ENCODE assay signal across 16 cellular contexts in genomic region chr2:160736629-160737028, GRCh38.
DNase-seq lines count a peak whose midpoint lies in the region; ATAC-seq and TF ChIP-seq lines count a peak whose summit lies in the region.
"Had no signal": no experiment of that assay in that cellular context is flagged by ENCODE, and none has a peak within 500 bp of the region (broad histone marks: within the 10 kb centered on the region; RNA-seq: fewer than 3 reads in every experiment).

No MANE protein-coding gene starts in this region.

- no peak for TF ChIP-seq POLR2A in tibial nerve (IDR thresholded peaks at IDR 0.05)

- intact Hi-C loops in CD4-positive, alpha-beta memory T cell (cut with micrococcal nuclease), result no loop called here

- H3K27ac ChIP-seq in mesodermal cell (ENCODE audit: low read depth, low read length, severe bottlenecking) (peak overlapping the region; percentile 68), tibial nerve (no peak overlapping the region)
- no peak overlapping the region for H3K27ac ChIP-seq in CD4-positive, alpha-beta memory T cell (ENCODE audit: low read depth, low read length)
- H3K27ac ChIP-seq: esophagus muscularis mucosa, KMS-11 had no signal

- DNase-seq in AG08395 (ENCODE audit: low spot score) (peak; percentile 48), NCI-H226 (peak; percentile 40), dermis blood vessel endothelial cell (peak; percentile 58), tibial nerve (ENCODE audit: low spot score in 2 of 2) (no peak)
- DNase-seq in CD4-positive, alpha-beta memory T cell, result no peak
- DNase-seq in stimulated activated naive CD8-positive, alpha-beta T cell treated with anti-CD3 and anti-CD28 coated beads, Interleukin-15, amount 100 ng/mL, for 72 hours, result no peak
- DNase-seq: ACHN; activated CD4-positive, alpha-beta T cell treated with anti-CD3 and anti-CD28 coated beads for 48 hours; DND-41; natural killer cell; small intestine had no signal

- no peak for TF ChIP-seq CTCF in tibial nerve (IDR thresholded peaks at IDR 0.05)

- H3K36me3 Mint-ChIP-seq in CD4-positive, alpha-beta memory T cell, result no peaks in the 10 kb centered on the region
- H3K36me3 Mint-ChIP-seq: natural killer cell had no signal

- no peaks in the 10 kb centered on the region for H3K36me3 ChIP-seq in mesodermal cell (ENCODE audit: control insufficient read depth, insufficient read depth, low read length)
- H3K36me3 ChIP-seq in tibial nerve, result no peaks in the 10 kb centered on the region
- no peaks in the 10 kb centered on the region for H3K36me3 ChIP-seq in CD4-positive, alpha-beta memory T cell (ENCODE audit: insufficient read depth, low read length)
- H3K36me3 ChIP-seq: esophagus muscularis mucosa had no signal

- H3K4me3 Mint-ChIP-seq in CD4-positive, alpha-beta memory T cell, result no peak overlapping the region
- no peak overlapping the region for H3K4me3 Mint-ChIP-seq in stimulated activated naive CD8-positive, alpha-beta T cell treated with anti-CD3 and anti-CD28 coated beads, Interleukin-15, amount 100 ng/mL, for 72 hours
- H3K4me3 Mint-ChIP-seq: natural killer cell; T-helper 1 cell treated with Interleukin-12 subunit alpha and Interleukin-12 subunit beta and Interleukin-4 antibody, amounts not matched to agents 30 μg/mL and 1 μg/mL, for 36 hours had no signal

- H3K4me1 ChIP-seq in mesodermal cell (ENCODE audit: control insufficient read depth, insufficient read depth, low read length, poor library complexity, severe bottlenecking) (peaks cover 19% of the 10 kb centered on the region), tibial nerve (peaks cover 0 to 8% (median 0%) of the 10 kb centered on the region in 4 donors)
- H3K4me1 ChIP-seq in CD4-positive, alpha-beta memory T cell (ENCODE audit: insufficient read depth, low read length), result no peaks in the 10 kb centered on the region
- H3K4me1 ChIP-seq: esophagus muscularis mucosa had no signal

- no peak overlapping the region for H3K27ac Mint-ChIP-seq in CD4-positive, alpha-beta memory T cell
- no peak overlapping the region for H3K27ac Mint-ChIP-seq in stimulated activated naive CD8-positive, alpha-beta T cell treated with anti-CD3 and anti-CD28 coated beads, Interleukin-15, amount 100 ng/mL, for 72 hours
- H3K27ac Mint-ChIP-seq: natural killer cell; T-helper 1 cell treated with Interleukin-12 subunit alpha and Interleukin-12 subunit beta and Interleukin-4 antibody, amounts not matched to agents 30 μg/mL and 1 μg/mL, for 36 hours had no signal

- H3K4me1 Mint-ChIP-seq in CD4-positive, alpha-beta memory T cell, result no peaks in the 10 kb centered on the region
- no peaks in the 10 kb centered on the region for H3K4me1 Mint-ChIP-seq in stimulated activated naive CD8-positive, alpha-beta T cell treated with anti-CD3 and anti-CD28 coated beads, Interleukin-15, amount 100 ng/mL, for 72 hours
- H3K4me1 Mint-ChIP-seq: natural killer cell had no signal

- no peaks in the 10 kb centered on the region for H3K9me3 Mint-ChIP-seq in CD4-positive, alpha-beta memory T cell
- H3K9me3 Mint-ChIP-seq in stimulated activated naive CD8-positive, alpha-beta T cell treated with anti-CD3 and anti-CD28 coated beads, Interleukin-15, amount 100 ng/mL, for 72 hours, result peaks cover 0 to 7% of the 10 kb centered on the region in 2 donors
- H3K9me3 Mint-ChIP-seq: T-helper 1 cell treated with Interleukin-12 subunit alpha and Interleukin-12 subunit beta and Interleukin-4 antibody, amounts not matched to agents 30 μg/mL and 1 μg/mL, for 36 hours had no signal

- no peaks in the 10 kb centered on the region for H3K9me3 ChIP-seq in mesodermal cell (ENCODE audit: control insufficient read depth, low read length)
- H3K9me3 ChIP-seq in tibial nerve, result no peaks in the 10 kb centered on the region
- H3K9me3 ChIP-seq in CD4-positive, alpha-beta memory T cell (ENCODE audit: control insufficient read depth in 1 of 2, low read length in 2 of 2), result no peaks in the 10 kb centered on the region
- H3K9me3 ChIP-seq: esophagus muscularis mucosa had no signal

- POLR2A ChIA-PET in CD4-positive, alpha-beta memory T cell (lab: Charles Lee; ENCODE audit: partially characterized antibody), result no interaction called here

- ATAC-seq in HG02571 (IDR thresholded peaks at IDR 0.05; ENCODE audit: unreplicated experiment), result no peak
- no peak for ATAC-seq in stimulated activated naive CD8-positive, alpha-beta T cell treated with anti-CD3 and anti-CD28 coated beads, Interleukin-15, amount 100 ng/mL, for 72 hours
- ATAC-seq: natural killer cell had no signal

- H3K27me3 Mint-ChIP-seq in CD4-positive, alpha-beta memory T cell, result no peaks in the 10 kb centered on the region
- H3K27me3 Mint-ChIP-seq in stimulated activated naive CD8-positive, alpha-beta T cell treated with anti-CD3 and anti-CD28 coated beads, Interleukin-15, amount 100 ng/mL, for 72 hours, result no peaks in the 10 kb centered on the region

- H3K27me3 ChIP-seq in tibial nerve, result no peaks in the 10 kb centered on the region
- no peaks in the 10 kb centered on the region for H3K27me3 ChIP-seq in CD4-positive, alpha-beta memory T cell (ENCODE audit: insufficient read depth, low read length)
- H3K27me3 ChIP-seq: esophagus muscularis mucosa had no signal

- no peak for TF ChIP-seq EP300 in tibial nerve (IDR thresholded peaks at IDR 0.05)

- H3K4me3 ChIP-seq in mesodermal cell (ENCODE audit: extremely low read depth, insufficient read depth, low read length, poor library complexity, severe bottlenecking) (no peak overlapping the region), tibial nerve (no peak overlapping the region)
- no peak overlapping the region for H3K4me3 ChIP-seq in CD4-positive, alpha-beta memory T cell (ENCODE audit: low read length in 2 of 2)
- H3K4me3 ChIP-seq: esophagus muscularis mucosa had no signal

- WGBS in mesodermal cell (ENCODE audit: insufficient coverage in 2 of 2), 2 experiments, result 60 to 93% methylated on average over 1 of the region's 1 CpG
- WGBS in tibial nerve, 2 donors, result 32 to 58% methylated on average over 1 of the region's 1 CpG

- CTCF ChIA-PET in CD4-positive, alpha-beta memory T cell (lab: Charles Lee; ENCODE audit: partially characterized antibody), result no interaction called here

Comparison
In these comparisons a context has a peak if more than half of its experiments do, and no peak if none do; other contexts are left out.
1. DNase-seq: peak in AG08395 (single experiment), NCI-H226 (single experiment) and dermis blood vessel endothelial cell (single experiment); none in tibial nerve (0 of 2), CD4-positive, alpha-beta memory T cell (0 of 5) and stimulated activated naive CD8-positive, alpha-beta T cell treated with anti-CD3 and anti-CD28 coated beads, Interleukin-15, amount 100 ng/mL, for 72 hours (0 of 2).